Comparison of ENCODE assay signal across 32 cellular contexts in genomic region chr5:93953442-93953841, GRCh38.
"Had no signal": no experiment of that assay in that cellular context is flagged by ENCODE, and none has a peak within 500 bp of the region (broad histone marks: within the 10 kb centered on the region; RNA-seq: fewer than 3 reads in every experiment).

No MANE protein-coding gene starts in this region.

- DNase-seq: activated CD4-positive, alpha-beta memory T cell treated with anti-CD3 and anti-CD28 coated beads for 36 hours; activated CD4-positive, alpha-beta T cell treated with anti-CD3 and anti-CD28 coated beads for 36 hours; activated CD4-positive, alpha-beta T cell treated with anti-CD3 and anti-CD28 coated beads, Interleukin-2, amount 10 ng/mL, durations not matched to agents 24 days and 14 days; activated CD4-positive, CD25-positive, alpha-beta regulatory T cell; activated CD4-positive, CD25-positive, alpha-beta regulatory T cell treated with anti-CD3 and anti-CD28 coated beads, Interleukin-2, amount 50 U/mL, for 72 hours; activated CD8-positive, alpha-beta memory T cell treated with anti-CD3 and anti-CD28 coated beads, Interleukin-2, amount 10 ng/mL, durations not matched to agents 7 days and 5 days; activated CD8-positive, alpha-beta memory T cell treated with anti-CD3 and anti-CD28 coated beads, Interleukin-2, amount 50 U/mL, for 48 hours; activated CD8-positive, alpha-beta T cell treated with anti-CD3 and anti-CD28 coated beads, Interleukin-2, amount 10 ng/mL, durations not matched to agents 7 days and 5 days; activated gamma-delta T cell; activated naive CD4-positive, alpha-beta T cell; activated naive CD4-positive, alpha-beta T cell treated with anti-CD3 and anti-CD28 coated beads, Interleukin-2, amount 10 ng/mL, durations not matched to agents 7 days and 5 days; activated naive CD8-positive, alpha-beta T cell treated with anti-CD3 and anti-CD28 coated beads, Interleukin-2, amount 10 ng/mL, durations not matched to agents 7 days and 5 days; activated T-cell treated with anti-CD3 and anti-CD28 coated beads for 4 hours; activated T-cell treated with anti-CD3 and anti-CD28 coated beads, Interleukin-2, amount 50 U/mL, for 24 hours; activated T-cell treated with anti-CD3 and anti-CD28 coated beads, Interleukin-2, amount 50 U/mL, for 72 hours; dorsolateral prefrontal cortex; effector memory CD4-positive, alpha-beta T cell; esophagus squamous epithelium; foreskin melanocyte; heart right ventricle; T-helper 1 cell; T-helper 17 cell; T1000; WERI-Rb-1 had no signal

- H3K27me3 ChIP-seq: ascending aorta, breast epithelium, cardiac muscle cell, dorsolateral prefrontal cortex, esophagus squamous epithelium, gastroesophageal sphincter, heart right ventricle had no signal

- FAIRE-seq: endothelial cell of umbilical vein had no signal

- H3K4me1 ChIP-seq: ascending aorta, breast epithelium, esophagus squamous epithelium, gastroesophageal sphincter, heart right ventricle had no signal

- H3K4me3 ChIP-seq: ascending aorta, breast epithelium, cardiac muscle cell, coronary artery, dorsolateral prefrontal cortex, esophagus squamous epithelium, gastroesophageal sphincter, heart right ventricle had no signal

- ATAC-seq: activated CD4-positive, alpha-beta T cell treated with anti-CD3 and anti-CD28 coated beads for 36 hours; activated CD8-positive, alpha-beta memory T cell treated with anti-CD3 and anti-CD28 coated beads, Interleukin-2, amount 10 ng/mL, durations not matched to agents 7 days and 5 days; activated CD8-positive, alpha-beta T cell treated with anti-CD3 and anti-CD28 coated beads, Interleukin-2, amount 10 ng/mL, durations not matched to agents 7 days and 5 days; activated naive CD4-positive, alpha-beta T cell treated with anti-CD3 and anti-CD28 coated beads, Interleukin-2, amount 50 U/mL, for 72 hours; activated T-cell treated with anti-CD3 and anti-CD28 coated beads, Interleukin-2, amount 50 U/mL, for 72 hours; gastroesophageal sphincter; heart right ventricle; T-helper 17 cell had no signal

- H3K9me3 ChIP-seq: ascending aorta, breast epithelium, esophagus squamous epithelium, gastroesophageal sphincter had no signal

- H3K36me3 ChIP-seq: cardiac muscle cell, WERI-Rb-1 had no signal

- H3K27ac ChIP-seq: ascending aorta, breast epithelium, cardiac muscle cell, coronary artery, dorsolateral prefrontal cortex, epithelial cell of prostate, esophagus squamous epithelium, gastroesophageal sphincter, heart right ventricle, WERI-Rb-1 had no signal
